ENCODE assay signal across 15 cellular contexts in genomic region chr5:169652057-169652456, GRCh38. TPM values are rescaled to one million over a fixed set of nuclear protein-coding genes. Genes with fewer than 3 reads are reported as not detected.
DNase-seq lines count a peak whose midpoint lies in the region; ATAC-seq and TF ChIP-seq lines count a peak whose summit lies in the region.
"Had no signal": no experiment of that assay in that cellular context is flagged by ENCODE, and none has a peak within 500 bp of the region (broad histone marks: within the 10 kb centered on the region; RNA-seq: fewer than 3 reads in every experiment).

No MANE protein-coding gene starts in this region.

- H3K9me3 Mint-ChIP-seq in activated naive CD4-positive, alpha-beta T cell treated with anti-CD3 and anti-CD28 coated beads for 36 hours = no peaks in the 10 kb centered on the region
- H3K9me3 Mint-ChIP-seq in activated naive CD4-positive, alpha-beta T cell treated with anti-CD3 and anti-CD28 coated beads, Interleukin-2, amount 50 U/mL, for 72 hours = peaks cover 0 to 2% of the 10 kb centered on the region in 2 donors

- CTCF ChIA-PET in activated naive CD4-positive, alpha-beta T cell treated with anti-CD3 and anti-CD28 coated beads for 36 hours (lab: Charles Lee) = no interaction called here

- no peak overlapping the region for H3K4me3 Mint-ChIP-seq in activated naive CD4-positive, alpha-beta T cell treated with anti-CD3 and anti-CD28 coated beads for 36 hours

- no peak for TF ChIP-seq CTCF in heart left ventricle (IDR thresholded peaks at IDR 0.05)
- no peak for TF ChIP-seq CTCF in stomach (IDR thresholded peaks at IDR 0.05)

- H3K27ac ChIP-seq in heart left ventricle (peak overlapping the region in 1 of 12 donors; percentile 79), stomach (no peak overlapping the region)
- H3K27ac ChIP-seq: tibial nerve had no signal

- TF ChIP-seq EP300 in stomach (IDR thresholded peaks at IDR 0.05) = no peak

- no peak for DNase-seq in activated naive CD4-positive, alpha-beta T cell treated with anti-CD3 and anti-CD28 coated beads for 36 hours
- no peak for DNase-seq in activated naive CD4-positive, alpha-beta T cell treated with anti-CD3 and anti-CD28 coated beads, Interleukin-2, amount 50 U/mL, for 72 hours (ENCODE audit: low spot score in 2 of 2)
- DNase-seq in heart left ventricle (peak; percentile 49 to 80 (median 67)), stomach (peak; percentile 63), NCI-H1694 (lab: John Stamatoyannopoulos, UW) (no peak)
- DNase-seq: activated effector memory CD4-positive, alpha-beta T cell treated with Interleukin-2 at 50 U/mL for 16 hours; effector CD4-positive, alpha-beta T cell; NCI-H1048; stimulated activated CD4-positive, alpha-beta T cell treated with anti-CD3 and anti-CD28 coated beads, Interleukin-12 subunit alpha, Interleukin-12 subunit beta, amount 100 ng/mL, for 4 hours; SW 1271 had no signal

- peaks cover 58% of the 10 kb centered on the region for H3K36me3 Mint-ChIP-seq in activated naive CD4-positive, alpha-beta T cell treated with anti-CD3 and anti-CD28 coated beads for 36 hours (ENCODE audit: low read depth)
- H3K36me3 Mint-ChIP-seq in activated naive CD4-positive, alpha-beta T cell treated with anti-CD3 and anti-CD28 coated beads, Interleukin-2, amount 50 U/mL, for 72 hours = peaks cover 5 to 56% of the 10 kb centered on the region in 2 donors

- peaks cover 91% of the 10 kb centered on the region for H3K4me1 Mint-ChIP-seq in activated naive CD4-positive, alpha-beta T cell treated with anti-CD3 and anti-CD28 coated beads for 36 hours (ENCODE audit: low read depth)

- no peaks in the 10 kb centered on the region for H3K9me3 ChIP-seq in heart left ventricle
- no peaks in the 10 kb centered on the region for H3K9me3 ChIP-seq in stomach
- H3K9me3 ChIP-seq: tibial nerve had no signal

- H3K36me3 ChIP-seq in heart left ventricle = peaks cover 0 to 23% (median 0%) of the 10 kb centered on the region in 9 donors
- no peaks in the 10 kb centered on the region for H3K36me3 ChIP-seq in stomach
- H3K36me3 ChIP-seq: tibial nerve had no signal

- intact Hi-C loops in activated naive CD4-positive, alpha-beta T cell treated with anti-CD3 and anti-CD28 coated beads for 36 hours (cut with micrococcal nuclease) = loop anchor here (5.0 kb wide), 1 partner anchor 625 kb away; no protein-coding TSS in a partner anchor
- intact Hi-C loops in heart left ventricle (cut with DNase I) = no loop called here
- intact Hi-C loops in stomach (cut with DNase I; ENCODE audit: low total_unique reads) = no loop called here

- peak overlapping the region; percentile 94 for H3K27ac Mint-ChIP-seq in activated naive CD4-positive, alpha-beta T cell treated with anti-CD3 and anti-CD28 coated beads for 36 hours
- H3K27ac Mint-ChIP-seq in activated naive CD4-positive, alpha-beta T cell treated with anti-CD3 and anti-CD28 coated beads, Interleukin-2, amount 50 U/mL, for 72 hours = peak overlapping the region in 1 of 2 donors; percentile 93

- H3K4me3 ChIP-seq in heart left ventricle = no peak overlapping the region
- H3K4me3 ChIP-seq in stomach = no peak overlapping the region
- H3K4me3 ChIP-seq: tibial nerve had no signal

- H3K27me3 ChIP-seq in heart left ventricle = no peaks in the 10 kb centered on the region
- no peaks in the 10 kb centered on the region for H3K27me3 ChIP-seq in stomach
- H3K27me3 ChIP-seq: tibial nerve had no signal

- peaks cover 0 to 86% (median 9%) of the 10 kb centered on the region in 12 donors for H3K4me1 ChIP-seq in heart left ventricle
- peaks cover 0 to 56% (median 18%) of the 10 kb centered on the region in 4 donors for H3K4me1 ChIP-seq in stomach

- 0 to 30% (median 6%) methylated on average over 1 of the region's 1 CpG for WGBS in heart left ventricle, 4 donors
- WGBS in stomach, 5 donors = 6 to 23% (median 8%) methylated on average over 1 of the region's 1 CpG

- no peak for ATAC-seq in activated naive CD4-positive, alpha-beta T cell treated with anti-CD3 and anti-CD28 coated beads, Interleukin-2, amount 50 U/mL, for 72 hours
- ATAC-seq in SK-N-SH treated with all-trans-retinoic acid at 6 μM for 48 hours (peak; percentile 10; the same call in 2 of the 3 replicates), heart left ventricle (peak; percentile 75 to 82 (median 81)), HG03280 (IDR thresholded peaks at IDR 0.05; ENCODE audit: unreplicated experiment) (no peak), HG03457 (IDR thresholded peaks at IDR 0.05; ENCODE audit: unreplicated experiment) (no peak)
- ATAC-seq: Panc1 had no signal

- H3K27me3 Mint-ChIP-seq in activated naive CD4-positive, alpha-beta T cell treated with anti-CD3 and anti-CD28 coated beads for 36 hours (ENCODE audit: low read depth) = no peaks in the 10 kb centered on the region

- TF ChIP-seq POLR2A in heart left ventricle (IDR thresholded peaks at IDR 0.05) (no peak), stomach (IDR thresholded peaks at IDR 0.05) (no peak)

TF ChIP-seq in SK-N-SH treated with all-trans-retinoic acid at 6 μM for 48 hours, 23 proteins besides CTCF, POLR2A, EP300 and RAD21:
- TF ChIP-seq CSRNP3 (CRISPR knock-in tag; IDR thresholded peaks at IDR 0.05) (no peak), SNAI2 (CRISPR knock-in tag; IDR thresholded peaks at IDR 0.05) (no peak), ESRRG (CRISPR knock-in tag; IDR thresholded peaks at IDR 0.05) (no peak), RARB (CRISPR knock-in tag; IDR thresholded peaks at IDR 0.05) (no peak), POU6F1 (CRISPR knock-in tag; IDR thresholded peaks at IDR 0.05; ENCODE audit: borderline replicate concordance, low read depth) (no peak), CREB5 (CRISPR knock-in tag; IDR thresholded peaks at IDR 0.05; ENCODE audit: low read depth) (no peak), BACH2 (CRISPR knock-in tag; IDR thresholded peaks at IDR 0.05; ENCODE audit: borderline replicate concordance) (no peak), ZNF565 (CRISPR knock-in tag; conservative IDR thresholded peaks at IDR 0.05; ENCODE audit: low read depth) (no peak), GLIS3 (CRISPR knock-in tag; IDR thresholded peaks at IDR 0.05) (no peak), ZC3H10 (CRISPR knock-in tag; IDR thresholded peaks at IDR 0.05) (no peak), ZFP3 (CRISPR knock-in tag; IDR thresholded peaks at IDR 0.05) (no peak), CSDC2 (CRISPR knock-in tag; IDR thresholded peaks at IDR 0.05) (no peak), TOX (CRISPR knock-in tag; IDR thresholded peaks at IDR 0.05; ENCODE audit: borderline replicate concordance) (no peak), PPARA (CRISPR knock-in tag; IDR thresholded peaks at IDR 0.05; ENCODE audit: borderline replicate concordance) (no peak)

RNA-seq across cellular contexts. Expression of gene DOCK2, which starts 15.0 kb away (rescaled TPM):
- total RNA-seq in activated naive CD4-positive, alpha-beta T cell treated with anti-CD3 and anti-CD28 coated beads for 36 hours = 100 to 1,000 TPM; 192 to 203 TPM
- 100 to 1,000 TPM; 210 to 220 TPM for total RNA-seq in activated naive CD4-positive, alpha-beta T cell treated with anti-CD3 and anti-CD28 coated beads, Interleukin-2, amount 50 U/mL, for 72 hours
- total RNA-seq in heart left ventricle = 10 to 100 TPM in 2 of 9 donors, 1 to 10 TPM in 7; 1.6 to 59.5 (median 4.6) TPM
- polyA plus RNA-seq in heart left ventricle = 1 to 10 TPM in 1 of 2 donors, under 1 TPM in 1; 0.80 to 1.4 TPM
- 10 to 100 TPM in 4 of 5 donors, 1 to 10 TPM in 1; 3.2 to 50.2 (median 12.9) TPM for total RNA-seq in stomach
- 1 to 10 TPM; 2.1 to 5.3 (median 3.5) TPM for polyA plus RNA-seq in stomach

Comparison
In these comparisons a context has a peak if more than half of its experiments do, and no peak if none do; other contexts are left out.
1. DNase-seq: peak in heart left ventricle (5 of 5) and stomach (single experiment); none in activated naive CD4-positive, alpha-beta T cell treated with anti-CD3 and anti-CD28 coated beads for 36 hours (single experiment), activated naive CD4-positive, alpha-beta T cell treated with anti-CD3 and anti-CD28 coated beads, Interleukin-2, amount 50 U/mL, for 72 hours (0 of 2) and NCI-H1694 (single experiment).
2. ATAC-seq: peak in SK-N-SH treated with all-trans-retinoic acid at 6 μM for 48 hours (single experiment) and heart left ventricle (4 of 4); none in activated naive CD4-positive, alpha-beta T cell treated with anti-CD3 and anti-CD28 coated beads, Interleukin-2, amount 50 U/mL, for 72 hours (0 of 2), HG03280 (single experiment) and HG03457 (single experiment).